8 cellular contexts compared by ENCODE assay signal in the genomic region with DNA sequence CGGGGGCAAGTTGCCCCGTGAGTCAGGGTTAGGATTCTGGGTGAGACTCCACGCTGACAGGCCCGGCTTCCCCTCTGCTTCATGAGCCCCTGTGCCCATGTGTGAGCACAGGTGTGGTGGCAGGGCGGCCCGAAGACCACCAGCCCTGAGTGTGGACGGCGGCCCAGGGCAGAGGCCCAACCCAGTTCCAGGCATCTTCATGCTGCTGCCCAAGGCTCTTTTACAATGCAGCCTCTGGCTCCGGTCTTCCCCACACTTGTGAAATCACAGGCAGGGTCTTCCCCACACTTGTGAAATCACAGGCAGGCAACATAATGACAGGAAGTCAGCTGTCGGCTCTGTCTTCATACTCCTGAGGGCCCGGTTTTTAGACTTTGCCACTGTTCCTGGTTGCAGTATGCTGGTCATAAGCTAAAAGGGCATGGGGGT.
DNase-seq lines count a peak whose midpoint lies in the region; ATAC-seq and TF ChIP-seq lines count a peak whose summit lies in the region.

No MANE protein-coding gene starts in this region.

- H2AFZ ChIP-seq in smooth muscle cell (ENCODE audit: low read depth): no peak overlapping the region

- H3K36me3 ChIP-seq in smooth muscle cell (ENCODE audit: low read depth): no peaks in the 10 kb centered on the region

- H3K27me3 ChIP-seq in smooth muscle cell (ENCODE audit: low read depth): no peaks in the 10 kb centered on the region

- no peaks in the 10 kb centered on the region for H3K9me3 ChIP-seq in smooth muscle cell (replicated peaks; ENCODE audit: low read depth)

- ATAC-seq in GM18868 (IDR thresholded peaks at IDR 0.05; ENCODE audit: unreplicated experiment) (peak; percentile 57), HG02970 (IDR thresholded peaks at IDR 0.05; ENCODE audit: low FRiP score, unreplicated experiment) (no peak)

- peak overlapping the region; percentile 11 for H3K4me2 ChIP-seq in smooth muscle cell

- peaks cover 3% of the 10 kb centered on the region for H4K20me1 ChIP-seq in smooth muscle cell (ENCODE audit: low read depth)

- H3K79me2 ChIP-seq in smooth muscle cell (ENCODE audit: low read depth): peaks cover 5% of the 10 kb centered on the region

- no peak for TF ChIP-seq CTCF in fibroblast of the aortic adventitia (IDR thresholded peaks at IDR 0.05; ENCODE audit: insufficient read depth, low read length)
- TF ChIP-seq CTCF in smooth muscle cell (IDR thresholded peaks at IDR 0.05; ENCODE audit: borderline replicate concordance, insufficient read depth, poor library complexity, severe bottlenecking): no peak

- peak overlapping the region; percentile 93 for H3K27ac ChIP-seq in smooth muscle cell (ENCODE audit: low read depth)

- WGBS in smooth muscle cell (ENCODE audit: low lambda C conversion rate): 58% methylated on average over 11 of the region's 11 CpGs

- H3K4me1 ChIP-seq in smooth muscle cell (ENCODE audit: low read depth): peaks cover 11% of the 10 kb centered on the region

- DNase-seq in SIG-M5 treated with dmso at 0.1 percent for 504 hours (lab: John Stamatoyannopoulos, UW; ENCODE audit: unreplicated experiment): peak; percentile 89
- peak; percentile 74 for DNase-seq in fibroblast of the aortic adventitia (ENCODE audit: low read depth)
- no peak for DNase-seq in smooth muscle cell (lab: John Stamatoyannopoulos, UW; ENCODE audit: unreplicated experiment)
- no peak for DNase-seq in activated CD8-positive, alpha-beta memory T cell treated with anti-CD3 and anti-CD28 coated beads, Interleukin-2, amount 50 U/mL, for 4 hours
- no peak for DNase-seq in D341Med (ENCODE audit: low spot score)
- DNase-seq in NCI-H446 (lab: John Stamatoyannopoulos, UW): no peak

- no peak overlapping the region for H3K4me3 ChIP-seq in fibroblast of the aortic adventitia (ENCODE audit: low read depth, low read length)
- H3K4me3 ChIP-seq in smooth muscle cell: no peak overlapping the region

- H3K9ac ChIP-seq in smooth muscle cell (ENCODE audit: low read depth): no peak overlapping the region

- peaks cover 41% of the 10 kb centered on the region for H3F3A ChIP-seq in smooth muscle cell (ENCODE audit: low read depth)

Comparison
In these comparisons a context has a peak if more than half of its experiments do, and no peak if none do; other contexts are left out.
1. DNase-seq: peak in SIG-M5 treated with dmso at 0.1 percent for 504 hours (single experiment) and fibroblast of the aortic adventitia (single experiment); none in smooth muscle cell (single experiment), activated CD8-positive, alpha-beta memory T cell treated with anti-CD3 and anti-CD28 coated beads, Interleukin-2, amount 50 U/mL, for 4 hours (single experiment), D341Med (single experiment) and NCI-H446 (0 of 2).